13 cellular contexts compared by ENCODE assay signal in the genomic region with DNA sequence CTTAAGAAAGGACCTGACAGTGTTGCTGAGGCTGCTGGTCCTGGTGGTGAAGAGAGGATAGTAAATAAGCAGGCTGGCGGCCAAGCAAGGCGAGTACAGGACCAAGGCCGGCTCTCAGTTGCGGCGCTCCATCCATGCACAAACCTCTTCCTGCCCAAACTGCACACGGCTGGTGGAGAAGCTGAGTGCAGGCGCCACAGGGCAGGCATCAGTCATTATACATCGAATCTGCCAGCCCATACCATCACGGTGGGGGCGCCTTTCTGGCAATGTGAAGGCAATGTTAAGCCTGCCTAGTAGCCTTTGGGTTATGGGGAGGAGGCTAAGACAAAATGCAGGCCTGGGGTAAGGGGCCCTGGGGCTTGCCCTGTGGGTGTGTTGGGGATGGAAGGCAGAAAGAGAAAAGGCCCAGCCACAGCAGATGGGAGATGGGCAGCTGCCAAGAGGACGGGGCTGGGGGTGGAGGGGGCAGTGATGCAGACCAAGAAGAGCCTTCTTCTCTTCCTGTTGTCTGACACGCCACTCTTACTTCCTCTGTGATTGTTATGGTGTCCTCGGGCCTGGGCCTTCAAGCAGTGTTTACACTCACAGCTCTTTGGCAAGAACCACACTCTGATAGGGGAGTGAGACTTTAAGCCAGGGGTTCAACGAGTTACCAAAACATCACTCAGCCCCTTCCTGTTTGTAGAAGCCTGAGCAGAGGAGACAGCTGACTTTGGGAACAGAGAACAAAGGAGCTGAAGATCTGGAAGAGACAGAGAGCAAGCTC. TPM values are rescaled to one million over a fixed set of nuclear protein-coding genes. Genes with fewer than 3 reads are reported as not detected.
A peak's percentile ranks its signal among the peaks of the same experiment; 100 is the strongest.
DNase-seq lines count a peak whose midpoint lies in the region; ATAC-seq and TF ChIP-seq lines count a peak whose summit lies in the region.
"Had no signal": no experiment of that assay in that cellular context is flagged by ENCODE, and none has a peak within 500 bp of the region (broad histone marks: within the 10 kb centered on the region; RNA-seq: fewer than 3 reads in every experiment).

No MANE protein-coding gene starts in this region.

- DNase-seq in COR-L47 (lab: John Stamatoyannopoulos, UW) (peak; percentile 28), NCI-H2029 (lab: John Stamatoyannopoulos, UW) (peak; percentile 76), mucosa of descending colon (peak in 1 of 3 donors; percentile 23), cerebellum (ENCODE audit: low spot score) (no peak), occipital lobe (lab: John Stamatoyannopoulos, UW) (no peak), glomerular visceral epithelial cell (ENCODE audit: extremely low spot score) (no peak)
- DNase-seq: GM23248, Karpas-422, kidney, NCI-H82 had no signal

- no peaks in the 10 kb centered on the region for H3K4me1 ChIP-seq in mucosa of descending colon (ENCODE audit: low read depth)
- H3K4me1 ChIP-seq: parathyroid adenoma had no signal

- no peak for TF ChIP-seq CTCF in mucosa of descending colon (IDR thresholded peaks at IDR 0.05)

- H3K36me3 ChIP-seq in mucosa of descending colon (ENCODE audit: low read depth) = no peaks in the 10 kb centered on the region

- intact Hi-C loops in mucosa of descending colon (cut with DNase I, micrococcal nuclease) = no loop called here

- no peaks in the 10 kb centered on the region for H3K9me3 ChIP-seq in mucosa of descending colon

- ATAC-seq in GM18909 (IDR thresholded peaks at IDR 0.05; ENCODE audit: poor library complexity, unreplicated experiment) = peak; percentile 66
- peak; percentile 14 for ATAC-seq in mucosa of descending colon
- no peak for ATAC-seq in GM18870 (IDR thresholded peaks at IDR 0.05; ENCODE audit: unreplicated experiment)

- no peak overlapping the region for H3K4me3 ChIP-seq in mucosa of descending colon
- H3K4me3 ChIP-seq: GM23248 had no signal

RNA-seq across cellular contexts. Expression of a gene that starts 20.4 kb away (rescaled TPM):
- not detected for total RNA-seq in mucosa of descending colon
- not detected for total RNA-seq in cerebellum
- not detected for total RNA-seq in occipital lobe
- total RNA-seq: GM23248, kidney had no signal

RNA-seq across cellular contexts. Expression of a gene that starts 28.7 kb away (rescaled TPM):
- under 1 TPM in 2 of 3 donors, not detected in 1; 0.24 to 0.63 TPM for total RNA-seq in mucosa of descending colon
- 1.5 TPM for total RNA-seq in cerebellum
- not detected for total RNA-seq in occipital lobe
- total RNA-seq: GM23248 had no signal

Comparison
In these comparisons a context has a peak if more than half of its experiments do, and no peak if none do; other contexts are left out.
1. DNase-seq: peak in COR-L47 (single experiment) and NCI-H2029 (single experiment); none in cerebellum (single experiment), occipital lobe (single experiment) and glomerular visceral epithelial cell (single experiment).